Comparison of ENCODE assay signal across 20 cellular contexts in genomic region chr1:163337631-163338030, GRCh38. TPM values are rescaled to one million over a fixed set of nuclear protein-coding genes. Genes with fewer than 3 reads are reported as not detected.
A peak's percentile ranks its signal among the peaks of the same experiment; 100 is the strongest.
DNase-seq lines count a peak whose midpoint lies in the region; ATAC-seq and TF ChIP-seq lines count a peak whose summit lies in the region.
"Had no signal": no experiment of that assay in that cellular context is flagged by ENCODE, and none has a peak within 500 bp of the region (broad histone marks: within the 10 kb centered on the region; RNA-seq: fewer than 3 reads in every experiment).

No MANE protein-coding gene starts in this region.

- H3K36me3 Mint-ChIP-seq in HFFc6 (ENCODE audit: low read depth) (peaks cover 30% of the 10 kb centered on the region), progenitor cell of endocrine pancreas (ENCODE audit: insufficient read depth) (peaks cover 13% of the 10 kb centered on the region), Caco-2 (ENCODE audit: insufficient read depth, unreplicated experiment) (no peaks in the 10 kb centered on the region)

- H3K27me3 ChIP-seq in Caco-2 (replicated peaks; ENCODE audit: control insufficient read depth, insufficient read depth, low read length) = no peaks in the 10 kb centered on the region

- TF ChIP-seq CTCF in AG04449 (IDR thresholded peaks at IDR 0.05; ENCODE audit: insufficient read depth, low read length, missing control alignments) (no peak), HFFc6 (IDR thresholded peaks at IDR 0.05) (no peak), cardiac fibroblast (IDR thresholded peaks at IDR 0.05; ENCODE audit: low read depth, low read length) (no peak), progenitor cell of endocrine pancreas (IDR thresholded peaks at IDR 0.05; ENCODE audit: unreplicated experiment) (no peak), Caco-2 (IDR thresholded peaks at IDR 0.05; ENCODE audit: insufficient read depth in 1 of 2, low read depth in 1 of 2, low read length in 1 of 2, severe bottlenecking in 1 of 2, unreplicated experiment in 1 of 2) (no peak)

- no peak overlapping the region for H3K4me3 ChIP-seq in AG04449 (ENCODE audit: low read depth, low read length)
- no peak overlapping the region for H3K4me3 ChIP-seq in cardiac fibroblast (replicated peaks in 1 of 2; ENCODE audit: low read depth in 2 of 2, low read length in 2 of 2)
- no peak overlapping the region for H3K4me3 ChIP-seq in Caco-2 (ENCODE audit: low read depth, low read length)

- POLR2A ChIA-PET in AG04449 (lab: Yijun Ruan, JAX) (no interaction called here), Caco-2 (lab: Charles Lee) (no interaction called here)

- H3K36me3 ChIP-seq in Caco-2 (ENCODE audit: control insufficient read depth, insufficient read depth, low read length) = no peaks in the 10 kb centered on the region; the same call in 1 of the 2 replicates

- intact Hi-C loops in Caco-2 (cut with micrococcal nuclease; ENCODE audit: unreplicated experiment) = no loop called here

- H3K4me3 Mint-ChIP-seq in HFFc6 (no peak overlapping the region), progenitor cell of endocrine pancreas (ENCODE audit: low read depth) (no peak overlapping the region), Caco-2 (ENCODE audit: unreplicated experiment) (no peak overlapping the region)
- H3K4me3 Mint-ChIP-seq: IgD-negative memory B cell had no signal

- DNase-seq in AG04449 (ENCODE audit: low read depth, low spot score) = peak; percentile 44
- DNase-seq in HFFc6 = peak; percentile 33
- peak; percentile 41 to 83 for DNase-seq in cardiac fibroblast (ENCODE audit: low read depth in 2 of 2)
- peak; percentile 89 for DNase-seq in iris pigment epithelial cell (ENCODE audit: low read depth)
- DNase-seq in progenitor cell of endocrine pancreas (ENCODE audit: low spot score, unreplicated experiment) = no peak
- no peak for DNase-seq in Caco-2
- DNase-seq in NCI-H128 (lab: John Stamatoyannopoulos, UW; ENCODE audit: unreplicated experiment) = no peak
- DNase-seq: 8988T; C1 segment of cervical spinal cord; DMS 273 treated with DMSO at 0.1 percent for 48 hours; Kasumi-1; MM.1S; NCI-H1105 treated with DMSO at 0.1 percent for 48 hours; NCI-H187; NCI-H69; NK-92 treated with Interleukin-12 subunit alpha and Interleukin-12 subunit beta, amount 100 ng/mL, for 24 hours; SHP77 treated with DMSO at 0.1 percent for 48 hours had no signal

- H3K9me3 Mint-ChIP-seq in HFFc6 (peaks cover 6% of the 10 kb centered on the region; the same call in 1 of the 2 replicates), progenitor cell of endocrine pancreas (ENCODE audit: low read depth) (peaks cover 1% of the 10 kb centered on the region), Caco-2 (ENCODE audit: unreplicated experiment) (no peaks in the 10 kb centered on the region)

- H3K27ac Mint-ChIP-seq in HFFc6 = peak overlapping the region; percentile 53; the same call in 1 of the 2 replicates
- no peak overlapping the region for H3K27ac Mint-ChIP-seq in progenitor cell of endocrine pancreas
- no peak overlapping the region for H3K27ac Mint-ChIP-seq in Caco-2 (ENCODE audit: unreplicated experiment)
- H3K27ac Mint-ChIP-seq: IgD-negative memory B cell had no signal

- H3K27me3 Mint-ChIP-seq in HFFc6 (ENCODE audit: insufficient read depth) (no peaks in the 10 kb centered on the region), progenitor cell of endocrine pancreas (no peaks in the 10 kb centered on the region), Caco-2 (ENCODE audit: insufficient read depth, unreplicated experiment) (no peaks in the 10 kb centered on the region)
- H3K27me3 Mint-ChIP-seq: IgD-negative memory B cell had no signal

- CTCF ChIA-PET in AG04449 (lab: Yijun Ruan, JAX) (interaction anchor here (0.9 to 1.0 kb wide), 3 partner anchors 21 to 1736 kb away, joined by 3 to 4 read pairs (median 3); no protein-coding TSS in a partner anchor), Caco-2 (lab: Charles Lee) (no interaction called here)

- H3K9me3 ChIP-seq in Caco-2 = no peaks in the 10 kb centered on the region

- no peak for ATAC-seq in GM18868 (IDR thresholded peaks at IDR 0.05; ENCODE audit: unreplicated experiment)
- ATAC-seq: SK-N-SH treated with all-trans-retinoic acid at 6 μM for 48 hours had no signal

- H3K4me1 ChIP-seq in Caco-2 = no peaks in the 10 kb centered on the region

- no TSS peak for BruUV-seq in Caco-2 (replicated peaks; lab: Mats Ljungman, UMichigan)

- H3K4me1 Mint-ChIP-seq in HFFc6 (ENCODE audit: low read depth) (peaks cover 13% of the 10 kb centered on the region), progenitor cell of endocrine pancreas (ENCODE audit: low read depth) (no peaks in the 10 kb centered on the region), Caco-2 (ENCODE audit: low read depth, unreplicated experiment) (no peaks in the 10 kb centered on the region)
- H3K4me1 Mint-ChIP-seq: IgD-negative memory B cell had no signal

RNA-seq across cellular contexts. Expression of gene NUF2, which starts 15.9 kb away (rescaled TPM):
- total RNA-seq in HFFc6 (2021; fragmentation: NEBNext Ultra II Directional; extraction: Animal tissue kit (Norgen Biotek cat#: 25700)) = 10 to 100 TPM in 5 of 6 experiments, 1 to 10 TPM in 1; 9.8 to 25.7 (median 23.8) TPM
- total RNA-seq in progenitor cell of endocrine pancreas = 15.6 and 19.6 TPM in 2 replicates
- total RNA-seq in Caco-2 (2022) = 33.8 and 40.0 TPM in 2 replicates

Comparison
In these comparisons a context has a peak if more than half of its experiments do, and no peak if none do; other contexts are left out.
1. DNase-seq: peak in AG04449 (single experiment), HFFc6 (single experiment), cardiac fibroblast (2 of 2) and iris pigment epithelial cell (single experiment); none in progenitor cell of endocrine pancreas (single experiment), Caco-2 (0 of 2) and NCI-H128 (single experiment).